In the genomic region with DNA sequence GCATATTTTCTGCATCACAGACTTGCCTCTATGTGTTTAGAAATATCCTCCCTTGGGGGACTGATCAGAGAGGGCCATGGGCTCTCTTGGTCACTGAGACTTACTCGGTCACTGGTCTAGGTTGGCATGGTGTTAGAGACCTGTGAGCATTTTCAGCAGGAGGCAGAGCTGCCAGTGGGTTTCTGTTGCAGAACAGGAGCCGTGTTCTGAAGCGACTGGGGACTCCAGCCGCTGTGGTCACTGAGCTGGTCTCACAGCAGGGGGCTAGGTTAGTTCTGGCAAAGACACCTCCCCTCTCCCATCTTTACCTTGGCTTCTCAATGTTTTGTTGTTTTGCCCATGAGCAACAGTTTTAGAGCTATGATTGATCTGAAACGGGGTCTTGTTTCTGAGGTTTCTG, we compare ENCODE assay signal across 18 cellular contexts. TPM values are rescaled to one million over a fixed set of nuclear protein-coding genes. Genes with fewer than 3 reads are reported as not detected.
A peak's percentile ranks its signal among the peaks of the same experiment; 100 is the strongest.
DNase-seq lines count a peak whose midpoint lies in the region; ATAC-seq lines count a peak whose summit lies in the region.
"Had no signal": no experiment of that assay in that cellular context is flagged by ENCODE, and none has a peak within 500 bp of the region (broad histone marks: within the 10 kb centered on the region; RNA-seq: fewer than 3 reads in every experiment).

No MANE protein-coding gene starts in this region.

- no peak for DNase-seq in T-helper 2 cell treated with Interferon-gamma antibody and Interleukin-4, amounts not matched to agents 5 μg/mL and 100 μg/mL, for 36 hours (ENCODE audit: low spot score)
- no peak for DNase-seq in T-helper 2 cell
- DNase-seq in H7 = peak; percentile 71
- DNase-seq in activated naive CD8-positive, alpha-beta T cell treated with anti-CD3 and anti-CD28 coated beads, Interleukin-2, amount 50 U/mL, for 24 hours = no peak
- no peak for DNase-seq in naive thymus-derived CD4-positive, alpha-beta T cell
- DNase-seq in left colon = no peak
- DNase-seq in NCI-H1105 treated with DMSO at 0.1 percent for 48 hours (lab: John Stamatoyannopoulos, UW) = no peak
- DNase-seq: 8988T; EL; NCI-H146; NCI-H2227 treated with DMSO at 0.1 percent for 48 hours; Right ventricle myocardium superior; stimulated activated CD4-positive, alpha-beta T cell treated with anti-CD3 and anti-CD28 coated beads, Interleukin-4, amount 100 ng/mL, for 1 hour; T-helper 9 cell had no signal

- POLR2A ChIA-PET in naive thymus-derived CD4-positive, alpha-beta T cell (lab: Charles Lee) = interaction anchor here (0.8 to 2.8 kb wide), 4 partner anchors 10 to 85 kb away, joined by 3 to 13 read pairs (median 4); no protein-coding TSS in a partner anchor

- no peaks in the 10 kb centered on the region for H3K27me3 Mint-ChIP-seq in T-helper 2 cell treated with Interferon-gamma antibody and Interleukin-4, amounts not matched to agents 5 μg/mL and 100 μg/mL, for 36 hours (ENCODE audit: low read depth)
- H3K27me3 Mint-ChIP-seq in activated naive CD8-positive, alpha-beta T cell treated with anti-CD3 and anti-CD28 coated beads, Interleukin-2, amount 50 U/mL, for 24 hours = no peaks in the 10 kb centered on the region
- no peaks in the 10 kb centered on the region for H3K27me3 Mint-ChIP-seq in naive thymus-derived CD4-positive, alpha-beta T cell
- H3K27me3 Mint-ChIP-seq: memory B cell had no signal

- no peaks in the 10 kb centered on the region for H3K27me3 ChIP-seq in H7 (ENCODE audit: control insufficient read depth, insufficient read depth, low read length)
- no peaks in the 10 kb centered on the region for H3K27me3 ChIP-seq in naive thymus-derived CD4-positive, alpha-beta T cell (ENCODE audit: control insufficient read depth in 2 of 2, insufficient read depth in 2 of 2, low read length in 2 of 2)
- H3K27me3 ChIP-seq: tibial nerve had no signal

- no peak overlapping the region for H3K4me3 ChIP-seq in H7 (ENCODE audit: insufficient read depth, low read depth, low read length)
- H3K4me3 ChIP-seq in naive thymus-derived CD4-positive, alpha-beta T cell (ENCODE audit: low read length) = no peak overlapping the region
- H3K4me3 ChIP-seq: tibial nerve had no signal

- no peak for ATAC-seq in activated naive CD8-positive, alpha-beta T cell treated with anti-CD3 and anti-CD28 coated beads, Interleukin-2, amount 50 U/mL, for 24 hours
- no peak for ATAC-seq in naive thymus-derived CD4-positive, alpha-beta T cell
- ATAC-seq in left colon = no peak
- no peak for ATAC-seq in HG02870 (IDR thresholded peaks at IDR 0.05; ENCODE audit: unreplicated experiment)

- H3K36me3 Mint-ChIP-seq in T-helper 2 cell treated with Interferon-gamma antibody and Interleukin-4, amounts not matched to agents 5 μg/mL and 100 μg/mL, for 36 hours (ENCODE audit: low read depth) = peaks cover 29% of the 10 kb centered on the region
- peaks cover 27% of the 10 kb centered on the region for H3K36me3 Mint-ChIP-seq in activated naive CD8-positive, alpha-beta T cell treated with anti-CD3 and anti-CD28 coated beads, Interleukin-2, amount 50 U/mL, for 24 hours (ENCODE audit: low read depth)
- peaks cover 0 to 17% (median 7%) of the 10 kb centered on the region in 5 donors for H3K36me3 Mint-ChIP-seq in naive thymus-derived CD4-positive, alpha-beta T cell

- peak overlapping the region; percentile 43 for H3K27ac ChIP-seq in naive thymus-derived CD4-positive, alpha-beta T cell (ENCODE audit: low read depth, low read length)
- H3K27ac ChIP-seq: C4-2B, tibial nerve had no signal

- H3K4me1 Mint-ChIP-seq in T-helper 2 cell treated with Interferon-gamma antibody and Interleukin-4, amounts not matched to agents 5 μg/mL and 100 μg/mL, for 36 hours (ENCODE audit: low read depth) = peaks cover 58% of the 10 kb centered on the region
- peaks cover 78% of the 10 kb centered on the region for H3K4me1 Mint-ChIP-seq in activated naive CD8-positive, alpha-beta T cell treated with anti-CD3 and anti-CD28 coated beads, Interleukin-2, amount 50 U/mL, for 24 hours
- peaks cover 64 to 92% (median 72%) of the 10 kb centered on the region in 7 donors for H3K4me1 Mint-ChIP-seq in naive thymus-derived CD4-positive, alpha-beta T cell

- H3K36me3 ChIP-seq in H7 (replicated peaks; ENCODE audit: control insufficient read depth, insufficient read depth, low read length) = no peaks in the 10 kb centered on the region; the same call in 1 of the 2 replicates
- H3K36me3 ChIP-seq in naive thymus-derived CD4-positive, alpha-beta T cell (ENCODE audit: control insufficient read depth in 2 of 3, insufficient read depth in 3 of 3, low read length in 3 of 3) = peaks cover 0 to 20% (median 0%) of the 10 kb centered on the region in 3 experiments

- H3K9me3 ChIP-seq in naive thymus-derived CD4-positive, alpha-beta T cell (ENCODE audit: control insufficient read depth in 2 of 3, low read length in 3 of 3) = no peaks in the 10 kb centered on the region
- H3K9me3 ChIP-seq: tibial nerve had no signal

- H3K9me3 Mint-ChIP-seq in T-helper 2 cell treated with Interferon-gamma antibody and Interleukin-4, amounts not matched to agents 5 μg/mL and 100 μg/mL, for 36 hours = no peaks in the 10 kb centered on the region
- H3K9me3 Mint-ChIP-seq in activated naive CD8-positive, alpha-beta T cell treated with anti-CD3 and anti-CD28 coated beads, Interleukin-2, amount 50 U/mL, for 24 hours = no peaks in the 10 kb centered on the region
- H3K9me3 Mint-ChIP-seq in naive thymus-derived CD4-positive, alpha-beta T cell = no peaks in the 10 kb centered on the region
- H3K9me3 Mint-ChIP-seq: memory B cell had no signal

- intact Hi-C loops in naive thymus-derived CD4-positive, alpha-beta T cell (cut with micrococcal nuclease) = loop anchor here in 1 of 2 donors (10.0 kb wide), 1 partner anchor 1294 kb away; no protein-coding TSS in a partner anchor
- intact Hi-C loops in left colon (cut with DNase I, micrococcal nuclease) = no loop called here

- CTCF ChIA-PET in naive thymus-derived CD4-positive, alpha-beta T cell (lab: Charles Lee) = interaction anchor here (0.6 to 1.2 kb wide), 4 partner anchors 9 to 390 kb away, joined by 3 read pairs; no protein-coding TSS in a partner anchor

- peaks cover 22 to 65% of the 10 kb centered on the region in 2 donors for H3K4me1 ChIP-seq in naive thymus-derived CD4-positive, alpha-beta T cell (ENCODE audit: control insufficient read depth in 2 of 2, insufficient read depth in 2 of 2, low read length in 2 of 2)

- H3K4me3 Mint-ChIP-seq in T-helper 2 cell treated with Interferon-gamma antibody and Interleukin-4, amounts not matched to agents 5 μg/mL and 100 μg/mL, for 36 hours = peak overlapping the region; percentile 83
- no peak overlapping the region for H3K4me3 Mint-ChIP-seq in activated naive CD8-positive, alpha-beta T cell treated with anti-CD3 and anti-CD28 coated beads, Interleukin-2, amount 50 U/mL, for 24 hours
- peak overlapping the region in 8 of 10 donors; percentile 26 to 85 (median 74) for H3K4me3 Mint-ChIP-seq in naive thymus-derived CD4-positive, alpha-beta T cell
- H3K4me3 Mint-ChIP-seq: memory B cell had no signal

- peak overlapping the region; percentile 95 for H3K27ac Mint-ChIP-seq in T-helper 2 cell treated with Interferon-gamma antibody and Interleukin-4, amounts not matched to agents 5 μg/mL and 100 μg/mL, for 36 hours
- peak overlapping the region; percentile 81 for H3K27ac Mint-ChIP-seq in activated naive CD8-positive, alpha-beta T cell treated with anti-CD3 and anti-CD28 coated beads, Interleukin-2, amount 50 U/mL, for 24 hours
- peak overlapping the region; percentile 80 to 97 (median 89) for H3K27ac Mint-ChIP-seq in naive thymus-derived CD4-positive, alpha-beta T cell

RNA-seq across cellular contexts. Expression of a gene that starts 8.7 kb away (rescaled TPM):
- total RNA-seq in H7 (2014; rRNA removed; shearing (Covaris generic)) = 14.5 and 19.3 TPM in 2 replicates
- 10 to 100 TPM; 14.9 to 17.2 (median 16.5) TPM for total RNA-seq in naive thymus-derived CD4-positive, alpha-beta T cell
- polyA plus RNA-seq in naive thymus-derived CD4-positive, alpha-beta T cell = 1 to 10 TPM; 1.9 to 3.6 TPM
- 10 to 100 TPM; 41.2 to 46.7 TPM for total RNA-seq in left colon
